Comparison of ENCODE assay signal across 8 cellular contexts in genomic region chr12:57693659-57694458, GRCh38. TPM values are rescaled to one million over a fixed set of nuclear protein-coding genes. Genes with fewer than 3 reads are reported as not detected.
DNase-seq lines count a peak whose midpoint lies in the region; ATAC-seq, FAIRE-seq and TF ChIP-seq lines count a peak whose summit lies in the region.

A gene with protein sequence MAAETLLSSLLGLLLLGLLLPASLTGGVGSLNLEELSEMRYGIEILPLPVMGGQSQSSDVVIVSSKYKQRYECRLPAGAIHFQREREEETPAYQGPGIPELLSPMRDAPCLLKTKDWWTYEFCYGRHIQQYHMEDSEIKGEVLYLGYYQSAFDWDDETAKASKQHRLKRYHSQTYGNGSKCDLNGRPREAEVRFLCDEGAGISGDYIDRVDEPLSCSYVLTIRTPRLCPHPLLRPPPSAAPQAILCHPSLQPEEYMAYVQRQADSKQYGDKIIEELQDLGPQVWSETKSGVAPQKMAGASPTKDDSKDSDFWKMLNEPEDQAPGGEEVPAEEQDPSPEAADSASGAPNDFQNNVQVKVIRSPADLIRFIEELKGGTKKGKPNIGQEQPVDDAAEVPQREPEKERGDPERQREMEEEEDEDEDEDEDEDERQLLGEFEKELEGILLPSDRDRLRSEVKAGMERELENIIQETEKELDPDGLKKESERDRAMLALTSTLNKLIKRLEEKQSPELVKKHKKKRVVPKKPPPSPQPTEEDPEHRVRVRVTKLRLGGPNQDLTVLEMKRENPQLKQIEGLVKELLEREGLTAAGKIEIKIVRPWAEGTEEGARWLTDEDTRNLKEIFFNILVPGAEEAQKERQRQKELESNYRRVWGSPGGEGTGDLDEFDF (plus strand): TSS chr12:57694132. CDS start chr12:57694162, 30 bp downstream.

- ATAC-seq in HG02840 (IDR thresholded peaks at IDR 0.05; ENCODE audit: low FRiP score, unreplicated experiment) (peak; percentile 97), left cardiac atrium (peak; percentile 99)

- peak; percentile 74 for DNase-seq in GM12891 (ENCODE audit: insufficient read length, low spot score)
- DNase-seq in NCI-H1436 (lab: John Stamatoyannopoulos, UW): peak; percentile 99
- DNase-seq in T follicular helper cell (ENCODE audit: low read depth): peak; percentile 94
- DNase-seq in amniotic epithelial cell (ENCODE audit: low read depth): peak; percentile 100
- peak; percentile 96 for DNase-seq in left cardiac atrium
- peak; percentile 98 for DNase-seq in posterior vena cava (ENCODE audit: low spot score)
- DNase-seq in ureter (ENCODE audit: low spot score): peak; percentile 98

- intact Hi-C loops in left cardiac atrium (cut with DNase I) (loop anchor here in 1 of 2 donors (5.0 kb wide), 1 partner anchor 62 kb away; the partner anchor contains the start of gene B4GALNT1), posterior vena cava (cut with DNase I) (no loop called here)

- FAIRE-seq in GM12891 (lab: Jason Lieb, UNC): peak; percentile 98

- peak; percentile 98 for TF ChIP-seq POLR2A in GM12891 (IDR thresholded peaks at IDR 0.05; ENCODE audit: low read depth, low read length)

TF ChIP-seq in GM12891, 5 proteins besides CTCF, POLR2A, EP300 and RAD21:
- peak; percentile 87 for TF ChIP-seq POU2F2 (IDR thresholded peaks at IDR 0.05; ENCODE audit: low read depth, low read length)
- no peak for TF ChIP-seq PAX5 (IDR thresholded peaks at IDR 0.05; ENCODE audit: insufficient read depth, low read length, severe bottlenecking)
- peak; percentile 86 for TF ChIP-seq TAF1 (IDR thresholded peaks at IDR 0.05; ENCODE audit: low read depth, low read length)
- TF ChIP-seq SPI1 (IDR thresholded peaks at IDR 0.05; ENCODE audit: low read depth, low read length): peak; percentile 74
- peak; percentile 94 for TF ChIP-seq POLR2AphosphoS5 (IDR thresholded peaks at IDR 0.05; ENCODE audit: low read depth, low read length)
TF ChIP-seq in GM12891: peak in this region for 4.

RNA-seq across cellular contexts. Expression of the gene that starts here (rescaled TPM):
- polyA plus RNA-seq in GM12891 (2012; ENCODE audit: low read depth, missing spikeins): 69.5 TPM
- 100 to 1,000 TPM; 160 to 163 TPM for total RNA-seq in left cardiac atrium
- total RNA-seq in posterior vena cava: 100 to 1,000 TPM; 186 to 279 TPM
- total RNA-seq in ureter: 201 TPM

Comparison
In these comparisons a context has a peak if more than half of its experiments do, and no peak if none do; other contexts are left out.
1. Peak in every context shown above with its lines: DNase-seq and ATAC-seq.